22 cellular contexts compared by ENCODE assay signal in the genomic region with DNA sequence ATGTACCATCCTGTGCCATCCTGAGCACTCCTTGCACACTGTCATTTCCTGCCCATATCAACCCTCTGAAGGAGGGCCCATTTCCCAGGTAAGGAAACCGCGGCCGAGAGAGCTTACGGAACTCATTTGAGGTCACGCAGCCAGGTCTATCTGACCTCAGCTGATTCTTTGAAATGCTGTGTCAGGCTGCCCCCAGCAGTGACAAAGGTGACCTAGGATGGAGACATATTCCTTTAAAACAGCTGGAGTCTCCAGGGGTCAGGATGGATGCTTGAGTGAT. TPM values are rescaled to one million over a fixed set of nuclear protein-coding genes. Genes with fewer than 3 reads are reported as not detected.
"Had no signal": no experiment of that assay in that cellular context is flagged by ENCODE, and none has a peak within 500 bp of the region (broad histone marks: within the 10 kb centered on the region; RNA-seq: fewer than 3 reads in every experiment).

No MANE protein-coding gene starts in this region.

- H3K36me3 Mint-ChIP-seq: stimulated activated effector memory CD8-positive, alpha-beta T cell treated with anti-CD3 and anti-CD28 coated beads, Interleukin-12 subunit alpha, Interleukin-12 subunit beta, amount 100 ng/mL, for 72 hours had no signal

- H3K4me3 Mint-ChIP-seq: activated naive CD8-positive, alpha-beta T cell; activated T-cell treated with anti-CD3 and anti-CD28 coated beads, Interleukin-2, amount 50 U/mL, for 72 hours; naive thymus-derived CD8-positive, alpha-beta T cell; stimulated activated effector memory CD8-positive, alpha-beta T cell treated with anti-CD3 and anti-CD28 coated beads, Interleukin-12 subunit alpha, Interleukin-12 subunit beta, amount 100 ng/mL, for 72 hours had no signal

- H3K36me3 ChIP-seq: gastrocnemius medialis, heart left ventricle, stomach, WERI-Rb-1 had no signal

- H3K4me1 Mint-ChIP-seq: naive thymus-derived CD8-positive, alpha-beta T cell; stimulated activated effector memory CD8-positive, alpha-beta T cell treated with anti-CD3 and anti-CD28 coated beads, Interleukin-12 subunit alpha, Interleukin-12 subunit beta, amount 100 ng/mL, for 72 hours had no signal

- H3K27ac Mint-ChIP-seq: activated naive CD8-positive, alpha-beta T cell; activated T-cell treated with anti-CD3 and anti-CD28 coated beads, Interleukin-2, amount 50 U/mL, for 72 hours; naive thymus-derived CD8-positive, alpha-beta T cell; stimulated activated effector memory CD8-positive, alpha-beta T cell treated with anti-CD3 and anti-CD28 coated beads, Interleukin-12 subunit alpha, Interleukin-12 subunit beta, amount 100 ng/mL, for 72 hours had no signal

- ATAC-seq: activated T-cell treated with anti-CD3 and anti-CD28 coated beads, Interleukin-2, amount 50 U/mL, for 72 hours; gastrocnemius medialis; heart left ventricle; naive thymus-derived CD8-positive, alpha-beta T cell; psoas muscle; right cardiac atrium; stimulated activated effector memory CD8-positive, alpha-beta T cell treated with anti-CD3 and anti-CD28 coated beads, Interleukin-12 subunit alpha, Interleukin-12 subunit beta, amount 100 ng/mL, for 72 hours had no signal

- H3K9me3 ChIP-seq: gastrocnemius medialis, psoas muscle had no signal

- H3K4me3 ChIP-seq: gastrocnemius medialis, heart left ventricle, psoas muscle, stomach had no signal

- H3K27ac ChIP-seq: gastrocnemius medialis, heart left ventricle, psoas muscle, stomach, WERI-Rb-1 had no signal

- DNase-seq: activated CD4-positive, alpha-beta T cell treated with anti-CD3 and anti-CD28 coated beads for 1 hour; activated CD4-positive, alpha-beta T cell treated with anti-CD3 and anti-CD28 coated beads, Interleukin-2, amount 50 U/mL, for 4 hours; activated CD8-positive, alpha-beta memory T cell treated with anti-CD3 and anti-CD28 coated beads, Interleukin-2, amount 50 U/mL, for 4 hours; activated gamma-delta T cell treated with Interleukin-2 at 50 U/mL for 16 hours; activated T-cell treated with anti-CD3 and anti-CD28 coated beads, Interleukin-2, amount 50 U/mL, for 72 hours; erythroblast; gastrocnemius medialis; kidney glomerular epithelial cell; psoas muscle; right cardiac atrium; small intestine; stimulated activated CD4-positive, alpha-beta T cell treated with anti-CD3 and anti-CD28 coated beads, Interleukin-4, amount 100 ng/mL, for 1 hour; stomach; WERI-Rb-1 had no signal

- H3K4me1 ChIP-seq: gastrocnemius medialis, heart left ventricle, psoas muscle, stomach had no signal

RNA-seq across cellular contexts. Expression of a gene that starts 42.2 kb away (rescaled TPM):
- total RNA-seq: activated T-cell treated with anti-CD3 and anti-CD28 coated beads, Interleukin-2, amount 50 U/mL, for 72 hours; gastrocnemius medialis; heart left ventricle; liver; naive thymus-derived CD8-positive, alpha-beta T cell; osteocyte; psoas muscle; right cardiac atrium; stomach; T-helper 1 cell treated with Interleukin-12 subunit alpha and Interleukin-12 subunit beta and Interleukin-4 antibody, amounts not matched to agents 30 ng/mL and 1 ng/mL, for 36 hours; ureter had no signal
